Comparison of ENCODE assay signal across 1 cellular context in the genomic region with DNA sequence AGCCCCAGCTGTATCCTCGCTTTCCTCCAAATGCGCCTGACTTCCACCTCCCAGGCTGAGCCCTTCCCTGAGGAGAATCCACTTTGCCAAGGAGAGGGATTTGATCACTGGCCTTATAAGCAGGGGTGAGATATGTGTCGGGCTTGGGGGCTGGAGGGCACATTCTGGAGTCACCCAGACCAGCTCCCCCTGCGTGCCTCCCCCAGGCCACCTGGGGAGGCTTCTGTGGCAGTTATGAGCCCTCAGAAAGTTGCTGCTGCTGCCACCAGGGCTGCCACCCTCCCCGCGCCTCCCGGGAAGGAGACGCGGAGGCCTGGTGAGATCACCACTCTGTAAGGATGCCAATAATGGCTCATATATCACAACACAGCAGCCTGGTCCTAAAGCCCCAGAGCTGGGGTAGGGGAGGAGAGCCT.
TF ChIP-seq lines count a peak whose summit lies in the region.

No MANE protein-coding gene starts in this region.

TF ChIP-seq in HEK293, 187 proteins besides CTCF, POLR2A, EP300 and RAD21 (continued from another document):
- TF ChIP-seq, protein P1, sequence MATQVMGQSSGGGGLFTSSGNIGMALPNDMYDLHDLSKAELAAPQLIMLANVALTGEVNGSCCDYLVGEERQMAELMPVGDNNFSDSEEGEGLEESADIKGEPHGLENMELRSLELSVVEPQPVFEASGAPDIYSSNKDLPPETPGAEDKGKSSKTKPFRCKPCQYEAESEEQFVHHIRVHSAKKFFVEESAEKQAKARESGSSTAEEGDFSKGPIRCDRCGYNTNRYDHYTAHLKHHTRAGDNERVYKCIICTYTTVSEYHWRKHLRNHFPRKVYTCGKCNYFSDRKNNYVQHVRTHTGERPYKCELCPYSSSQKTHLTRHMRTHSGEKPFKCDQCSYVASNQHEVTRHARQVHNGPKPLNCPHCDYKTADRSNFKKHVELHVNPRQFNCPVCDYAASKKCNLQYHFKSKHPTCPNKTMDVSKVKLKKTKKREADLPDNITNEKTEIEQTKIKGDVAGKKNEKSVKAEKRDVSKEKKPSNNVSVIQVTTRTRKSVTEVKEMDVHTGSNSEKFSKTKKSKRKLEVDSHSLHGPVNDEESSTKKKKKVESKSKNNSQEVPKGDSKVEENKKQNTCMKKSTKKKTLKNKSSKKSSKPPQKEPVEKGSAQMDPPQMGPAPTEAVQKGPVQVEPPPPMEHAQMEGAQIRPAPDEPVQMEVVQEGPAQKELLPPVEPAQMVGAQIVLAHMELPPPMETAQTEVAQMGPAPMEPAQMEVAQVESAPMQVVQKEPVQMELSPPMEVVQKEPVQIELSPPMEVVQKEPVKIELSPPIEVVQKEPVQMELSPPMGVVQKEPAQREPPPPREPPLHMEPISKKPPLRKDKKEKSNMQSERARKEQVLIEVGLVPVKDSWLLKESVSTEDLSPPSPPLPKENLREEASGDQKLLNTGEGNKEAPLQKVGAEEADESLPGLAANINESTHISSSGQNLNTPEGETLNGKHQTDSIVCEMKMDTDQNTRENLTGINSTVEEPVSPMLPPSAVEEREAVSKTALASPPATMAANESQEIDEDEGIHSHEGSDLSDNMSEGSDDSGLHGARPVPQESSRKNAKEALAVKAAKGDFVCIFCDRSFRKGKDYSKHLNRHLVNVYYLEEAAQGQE (tag by site-specific recombination; IDR thresholded peaks at IDR 0.05), result no peak
- 0 out of 2 replicates have a peak, but pooled peaks have one; percentile 23 for TF ChIP-seq KLF8 (tag by site-specific recombination; IDR thresholded peaks at IDR 0.05)
TF ChIP-seq in HEK293: peak in this region for 16.
